Comparison of ENCODE assay signal across 27 cellular contexts in the genomic region with DNA sequence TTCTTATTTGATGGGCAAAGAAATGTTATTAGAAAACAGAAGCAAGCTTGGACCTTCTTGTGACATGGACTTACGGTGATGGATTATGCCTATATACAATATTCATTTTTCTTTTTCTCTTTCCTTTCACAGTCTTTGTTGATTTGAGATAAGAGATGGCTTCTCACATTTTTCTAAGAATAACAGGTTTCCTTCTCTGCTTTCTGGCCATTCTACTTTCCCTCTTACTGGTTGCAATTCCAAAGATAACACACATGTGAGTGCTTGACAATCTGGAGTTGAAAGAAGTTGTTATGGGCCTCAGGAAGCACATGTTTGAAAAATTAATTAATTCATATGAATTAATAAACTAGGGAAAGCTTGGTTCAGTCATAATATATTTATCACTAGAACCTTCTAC.
"Had no signal": no experiment of that assay in that cellular context is flagged by ENCODE, and none has a peak within 500 bp of the region (broad histone marks: within the 10 kb centered on the region; RNA-seq: fewer than 3 reads in every experiment).

No MANE protein-coding gene starts in this region.

- DNase-seq: activated CD4-positive, alpha-beta T cell treated with anti-CD3 and anti-CD28 coated beads for 36 hours; activated CD4-positive, alpha-beta T cell treated with anti-CD3 and anti-CD28 coated beads, Interleukin-2, amount 10 ng/mL, durations not matched to agents 7 days and 5 days; activated CD4-positive, alpha-beta T cell treated with anti-CD3 and anti-CD28 coated beads, Interleukin-2, amount 50 U/mL, for 48 hours; activated CD8-positive, alpha-beta T cell treated with anti-CD3 and anti-CD28 coated beads, Interleukin-2, amount 10 ng/mL, durations not matched to agents 7 days and 5 days; activated gamma-delta T cell; activated naive CD4-positive, alpha-beta T cell treated with Interleukin-2 at 50 U/mL for 16 hours; activated T-cell treated with anti-CD3 and anti-CD28 coated beads, Interleukin-2, amount 50 U/mL, for 24 hours; adrenal gland; MM.1S; MV-4-11; NCI-H1092; NCI-H1436 treated with DMSO at 0.1 percent for 48 hours; NCI-H1694 treated with DMSO at 0.1 percent for 48 hours; NCI-H2029; NCI-H345; NCI-H524 treated with DMSO at 0.1 percent for 48 hours; SHP77; T-cell; T-helper 2 cell; T-helper 9 cell had no signal

- H3K27me3 ChIP-seq: adrenal gland, cardiac muscle cell, SJSA1 had no signal

- H3K4me3 ChIP-seq: adrenal gland, cardiac muscle cell, SJSA1 had no signal

- ATAC-seq: activated CD4-positive, alpha-beta T cell treated with anti-CD3 and anti-CD28 coated beads for 36 hours; activated CD4-positive, CD25-positive, alpha-beta regulatory T cell treated with anti-CD3 and anti-CD28 coated beads, Interleukin-2, amount 50 U/mL, for 24 hours; activated CD8-positive, alpha-beta T cell treated with anti-CD3 and anti-CD28 coated beads, Interleukin-2, amount 10 ng/mL, durations not matched to agents 7 days and 5 days; activated naive CD4-positive, alpha-beta T cell treated with anti-CD3 and anti-CD28 coated beads, Interleukin-2, amount 50 U/mL, for 72 hours; SK-N-SH treated with all-trans-retinoic acid at 6 μM for 48 hours; T-cell; WTC11 had no signal

- H3K4me2 ChIP-seq: KMS-11 had no signal

- H3K27ac ChIP-seq: adrenal gland, cardiac muscle cell, KMS-11, SJSA1 had no signal

- H3K36me3 ChIP-seq: adrenal gland, cardiac muscle cell, SJSA1 had no signal

- H3K9me3 ChIP-seq: adrenal gland, SJSA1 had no signal

- H3K9ac ChIP-seq: KMS-11 had no signal
